15 cellular contexts compared by ENCODE assay signal in genomic region chr18:62767321-62767720, GRCh38. TPM values are rescaled to one million over a fixed set of nuclear protein-coding genes. Genes with fewer than 3 reads are reported as not detected.
DNase-seq lines count a peak whose midpoint lies in the region; ATAC-seq, FAIRE-seq and TF ChIP-seq lines count a peak whose summit lies in the region.
"Had no signal": no experiment of that assay in that cellular context is flagged by ENCODE, and none has a peak within 500 bp of the region (broad histone marks: within the 10 kb centered on the region; RNA-seq: fewer than 3 reads in every experiment).

No MANE protein-coding gene starts in this region.

- no peak for TF ChIP-seq POLR2A in ovary (IDR thresholded peaks at IDR 0.05)

- H3K36me3 ChIP-seq in aorta (ENCODE audit: control insufficient read depth in 1 of 2, insufficient read depth in 2 of 2, low read length in 1 of 2) (peaks cover 0 to 3% of the 10 kb centered on the region in 2 donors), ovary (no peaks in the 10 kb centered on the region)
- H3K36me3 ChIP-seq: transverse colon had no signal

- H3K4me3 ChIP-seq in aorta (ENCODE audit: low read length in 2 of 2) (no peak overlapping the region), ovary (no peak overlapping the region)
- H3K4me3 ChIP-seq: transverse colon had no signal

- H3K36me3 Mint-ChIP-seq in activated T-cell treated with anti-CD3 and anti-CD28 coated beads, Interleukin-2, amount 50 U/mL, for 72 hours (ENCODE audit: insufficient read depth in 2 of 2): peaks cover 0 to 1% of the 10 kb centered on the region in 2 donors

- no peak for FAIRE-seq in urothelium cell line (lab: Jason Lieb, UNC)

- DNase-seq in activated T-cell treated with anti-CD3 and anti-CD28 coated beads, Interleukin-2, amount 50 U/mL, for 72 hours: peak in 1 of 2 donors; percentile 3
- DNase-seq in activated T-cell treated with anti-CD3 and anti-CD28 coated beads for 4 hours: no peak
- DNase-seq in astrocyte of the hippocampus (ENCODE audit: low read depth, low spot score): peak; percentile 78
- peak in 1 of 2 donors; percentile 65 for DNase-seq in foreskin keratinocyte
- DNase-seq in urothelium cell line (ENCODE audit: low spot score): peak; percentile 9
- no peak for DNase-seq in NCI-H146 (lab: John Stamatoyannopoulos, UW)
- no peak for DNase-seq in aorta
- DNase-seq in ovary: no peak
- DNase-seq: activated B cell treated with CpG ODN at 0.5 μM for 24 hours, activated gamma-delta T cell, DMS153, MV-4-11, NCI-H69, transverse colon had no signal

- no peaks in the 10 kb centered on the region for H3K9me3 Mint-ChIP-seq in activated T-cell treated with anti-CD3 and anti-CD28 coated beads, Interleukin-2, amount 50 U/mL, for 72 hours
- H3K9me3 Mint-ChIP-seq: activated B cell treated with CpG ODN at 0.5 μM for 24 hours; dendritic cell treated with granulocyte-macrophage colony-stimulating factor and Interleukin-4, amounts not matched to agents 40 ng/mL and 50 ng/mL, for 4 days had no signal

- TF ChIP-seq CTCF in foreskin keratinocyte (conservative IDR thresholded peaks at IDR 0.05) (no peak), ovary (IDR thresholded peaks at IDR 0.05) (no peak)

- peak; percentile 47 to 59 for ATAC-seq in activated T-cell treated with anti-CD3 and anti-CD28 coated beads, Interleukin-2, amount 50 U/mL, for 72 hours (replicated peaks in 1 of 2)
- ATAC-seq in foreskin keratinocyte (peak; percentile 36), aorta (ENCODE audit: low FRiP score) (no peak)

- H3K4me1 ChIP-seq in foreskin keratinocyte (peaks cover 38% of the 10 kb centered on the region), aorta (ENCODE audit: control insufficient read depth in 1 of 2, insufficient read depth in 2 of 2, low read length in 2 of 2) (peaks cover 0 to 3% of the 10 kb centered on the region in 2 donors), ovary (ENCODE audit: insufficient read depth) (no peaks in the 10 kb centered on the region)

- H3K9me3 ChIP-seq in aorta (ENCODE audit: control insufficient read depth, low read length) (no peaks in the 10 kb centered on the region), ovary (no peaks in the 10 kb centered on the region)
- H3K9me3 ChIP-seq: transverse colon had no signal

- peaks cover 33% of the 10 kb centered on the region for H3K4me1 Mint-ChIP-seq in activated T-cell treated with anti-CD3 and anti-CD28 coated beads, Interleukin-2, amount 50 U/mL, for 72 hours (ENCODE audit: low read depth)

- no peak for TF ChIP-seq EP300 in ovary (IDR thresholded peaks at IDR 0.05)

- WGBS in aorta, 2 donors: 69 to 82% methylated on average over 5 of the region's 5 CpGs
- 95 to 97% (median 95%) methylated on average over 5 of the region's 5 CpGs for WGBS in ovary, 3 donors

- H3K27ac ChIP-seq in foreskin keratinocyte (peak overlapping the region; percentile 49), aorta (ENCODE audit: low read depth in 1 of 2, low read length in 2 of 2) (no peak overlapping the region), ovary (no peak overlapping the region)

- no peaks in the 10 kb centered on the region for H3K27me3 Mint-ChIP-seq in activated T-cell treated with anti-CD3 and anti-CD28 coated beads, Interleukin-2, amount 50 U/mL, for 72 hours (ENCODE audit: low read depth)
- H3K27me3 Mint-ChIP-seq: activated B cell treated with CpG ODN at 0.5 μM for 24 hours; dendritic cell treated with granulocyte-macrophage colony-stimulating factor and Interleukin-4, amounts not matched to agents 40 ng/mL and 50 ng/mL, for 4 days had no signal

- H3K27me3 ChIP-seq in foreskin keratinocyte: no peaks in the 10 kb centered on the region
- no peaks in the 10 kb centered on the region for H3K27me3 ChIP-seq in aorta (ENCODE audit: control insufficient read depth in 1 of 2, insufficient read depth in 2 of 2, low read length in 1 of 2)
- no peaks in the 10 kb centered on the region for H3K27me3 ChIP-seq in ovary
- H3K27me3 ChIP-seq: transverse colon had no signal

- peak overlapping the region; percentile 6 to 83 for H3K4me3 Mint-ChIP-seq in activated T-cell treated with anti-CD3 and anti-CD28 coated beads, Interleukin-2, amount 50 U/mL, for 72 hours
- H3K4me3 Mint-ChIP-seq: activated B cell treated with CpG ODN at 0.5 μM for 24 hours; dendritic cell treated with granulocyte-macrophage colony-stimulating factor and Interleukin-4, amounts not matched to agents 40 ng/mL and 50 ng/mL, for 4 days had no signal

- H3K27ac Mint-ChIP-seq in activated T-cell treated with anti-CD3 and anti-CD28 coated beads, Interleukin-2, amount 50 U/mL, for 72 hours: peak overlapping the region; percentile 91
- H3K27ac Mint-ChIP-seq: activated B cell treated with CpG ODN at 0.5 μM for 24 hours; dendritic cell treated with granulocyte-macrophage colony-stimulating factor and Interleukin-4, amounts not matched to agents 40 ng/mL and 50 ng/mL, for 4 days had no signal

- intact Hi-C loops in aorta (cut with DNase I) (no loop called here), ovary (cut with DNase I) (no loop called here)

RNA-seq across cellular contexts. Expression of gene PHLPP1, which starts 52.0 kb away (rescaled TPM):
- 1 to 10 TPM; 6.3 to 7.9 TPM for total RNA-seq in activated T-cell treated with anti-CD3 and anti-CD28 coated beads, Interleukin-2, amount 50 U/mL, for 72 hours
- total RNA-seq in foreskin keratinocyte (9.5 and 10.3 TPM in 2 replicates), aorta (10 to 100 TPM; 14.2 to 16.5 TPM), ovary (10 to 100 TPM; 10.2 to 15.9 (median 14.0) TPM)
- polyA plus RNA-seq in foreskin keratinocyte (3.1 and 3.6 TPM in 2 replicates), aorta (1 to 10 TPM; 1.6 to 2.3 TPM), ovary (10 to 100 TPM in 1 of 2 donors, 1 to 10 TPM in 1; 4.4 to 12.0 TPM)

Comparison
In these comparisons a context has a peak if more than half of its experiments do, and no peak if none do; other contexts are left out.
1. DNase-seq: peak in astrocyte of the hippocampus (single experiment) and urothelium cell line (single experiment); none in activated T-cell treated with anti-CD3 and anti-CD28 coated beads for 4 hours (single experiment), NCI-H146 (single experiment), aorta (0 of 2) and ovary (0 of 5).